ENCODE assay signal across 8 cellular contexts in genomic region chr9:3687136-3687535, GRCh38.
"Had no signal": no experiment of that assay in that cellular context is flagged by ENCODE, and none has a peak within 500 bp of the region (broad histone marks: within the 10 kb centered on the region; RNA-seq: fewer than 3 reads in every experiment).

No MANE protein-coding gene starts in this region.

- H3K4me3 ChIP-seq: GM12878 had no signal

- DNase-seq: GDM1, GF-D8 had no signal

- ATAC-seq: GM12878 had no signal

- FAIRE-seq: G401.6, GM12878, GM12891, GM12892, GM18507, GM19239 had no signal
